1 cellular context compared by ENCODE assay signal in genomic region chr6:15411766-15412165, GRCh38.
TF ChIP-seq lines count a peak whose summit lies in the region.

No MANE protein-coding gene starts in this region.

TF ChIP-seq in SK-N-SH, 30 proteins besides CTCF, POLR2A, EP300 and RAD21:
- TF ChIP-seq REST (IDR thresholded peaks at IDR 0.05; ENCODE audit: low read depth, low read length), result no peak
- no peak for TF ChIP-seq FOXJ3 (CRISPR knock-in tag; IDR thresholded peaks at IDR 0.05)
- no peak for TF ChIP-seq POLR2AphosphoS5 (IDR thresholded peaks at IDR 0.05; ENCODE audit: low read depth, low read length)
- TF ChIP-seq GATA2 (CRISPR knock-in tag; IDR thresholded peaks at IDR 0.05), result no peak
- TF ChIP-seq NRF1 (IDR thresholded peaks at IDR 0.05; ENCODE audit: low read depth, low read length), result no peak
- no peak for TF ChIP-seq FOXM1 (IDR thresholded peaks at IDR 0.05; ENCODE audit: low read depth)
- TF ChIP-seq IRF3 (IDR thresholded peaks at IDR 0.05; ENCODE audit: low read depth, low read length), result no peak
- no peak for TF ChIP-seq RXRA (IDR thresholded peaks at IDR 0.05; ENCODE audit: borderline replicate concordance, low read depth)
- TF ChIP-seq ELF1 (IDR thresholded peaks at IDR 0.05), result no peak
- TF ChIP-seq EZH2phosphoT487 (IDR thresholded peaks at IDR 0.05; ENCODE audit: borderline replicate concordance, low read depth), result no peak
- no peak for TF ChIP-seq USF2 (IDR thresholded peaks at IDR 0.05; ENCODE audit: borderline replicate concordance, low read depth, low read length)
- no peak for TF ChIP-seq FOSL2 (IDR thresholded peaks at IDR 0.05; ENCODE audit: borderline replicate concordance, low read depth)
- no peak for TF ChIP-seq RFX5 (IDR thresholded peaks at IDR 0.05; ENCODE audit: low read length)
- TF ChIP-seq TEAD4 (IDR thresholded peaks at IDR 0.05; ENCODE audit: borderline replicate concordance, insufficient read depth), result no peak
- TF ChIP-seq GABPA (IDR thresholded peaks at IDR 0.05; ENCODE audit: low read depth), result no peak
- no peak for TF ChIP-seq RCOR1 (IDR thresholded peaks at IDR 0.05; ENCODE audit: low read length)
- no peak for TF ChIP-seq JUND (IDR thresholded peaks at IDR 0.05)
